Comparison of ENCODE assay signal across 8 cellular contexts in the genomic region with DNA sequence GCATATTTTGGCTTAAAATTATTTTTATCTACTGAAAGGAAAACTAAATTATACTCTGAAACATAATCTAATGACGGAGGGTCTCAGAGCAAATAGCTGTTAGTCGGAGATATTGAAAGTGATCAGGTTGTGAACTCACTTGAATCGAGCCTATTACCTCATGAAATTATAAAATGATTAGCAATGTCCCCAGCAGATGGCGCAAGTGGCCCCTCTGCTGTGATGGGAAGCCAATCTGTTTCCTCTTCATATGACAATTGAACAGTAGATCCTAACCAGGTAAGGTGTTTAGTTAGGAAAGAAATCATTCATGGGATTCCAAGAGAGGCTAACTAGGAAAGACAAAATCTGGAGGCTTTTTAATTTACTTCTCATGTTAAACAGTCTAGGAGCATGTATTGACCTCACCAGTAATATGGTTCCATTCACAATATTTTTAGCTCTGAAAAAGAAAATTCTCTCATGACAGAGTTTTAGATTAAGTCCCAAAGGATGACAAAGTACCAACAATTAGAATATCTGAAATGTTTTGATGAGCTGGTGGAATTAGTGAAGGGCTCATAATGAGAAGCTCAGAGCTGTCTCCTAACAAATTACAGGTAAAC. TPM values are rescaled to one million over a fixed set of nuclear protein-coding genes. Genes with fewer than 3 reads are reported as not detected.
DNase-seq lines count a peak whose midpoint lies in the region; ATAC-seq, FAIRE-seq and TF ChIP-seq lines count a peak whose summit lies in the region.

No MANE protein-coding gene starts in this region.

- no peak overlapping the region for H3K27ac Mint-ChIP-seq in WTC11

- no peaks in the 10 kb centered on the region for H3K4me1 ChIP-seq in breast epithelium

- H3K9me3 ChIP-seq in breast epithelium, result no peaks in the 10 kb centered on the region

- no peaks in the 10 kb centered on the region for H3K9me3 Mint-ChIP-seq in WTC11

- no peaks in the 10 kb centered on the region for H3K27me3 ChIP-seq in breast epithelium

- peak; percentile 46 for DNase-seq in H54 (ENCODE audit: insufficient read length, low spot score)
- peak; percentile 83 for DNase-seq in NCI-H2227 (lab: John Stamatoyannopoulos, UW; ENCODE audit: unreplicated experiment)
- DNase-seq in WTC11 (ENCODE audit: low spot score), result peak; percentile 78
- DNase-seq in breast epithelium (ENCODE audit: low spot score in 2 of 2), result peak; percentile 73
- peak; percentile 75 for DNase-seq in islet precursor cell
- DNase-seq in stimulated activated CD4-positive, alpha-beta T cell treated with anti-CD3 and anti-CD28 coated beads, Interleukin-1b, Interleukin-23, amount 100 ng/mL, for 24 hours (ENCODE audit: low read depth in 4 of 4, low spot score in 1 of 4), result peak; percentile 51 to 63 (median 60)

- no peak for TF ChIP-seq POLR2A in H54 (IDR thresholded peaks at IDR 0.05; ENCODE audit: low read depth, low read length)
- TF ChIP-seq POLR2A in breast epithelium (IDR thresholded peaks at IDR 0.05), result no peak

- FAIRE-seq in H54 (lab: Jason Lieb, UNC), result peak; percentile 91

- H3K27me3 Mint-ChIP-seq in WTC11 (ENCODE audit: low read depth), result no peaks in the 10 kb centered on the region

- no peak overlapping the region for H3K4me3 Mint-ChIP-seq in WTC11

- intact Hi-C loops in breast epithelium (cut with DNase I; ENCODE audit: low total_unique reads), result no loop called here

- no peak overlapping the region for H3K4me3 ChIP-seq in breast epithelium

- CTCF ChIA-PET in WTC11 (lab: Charles Lee), result interaction anchor here (0.5 to 6.2 kb wide), 31 partner anchors 9 to 1061 kb away, joined by 3 to 195 read pairs (median 4); a partner anchor contains a TSS

- no peaks in the 10 kb centered on the region for H3K36me3 ChIP-seq in breast epithelium

- POLR2A ChIA-PET in WTC11 (lab: Charles Lee), result interaction anchor here (0.5 to 1.8 kb wide), 3 partner anchors 14 to 57 kb away, joined by 6 to 15 read pairs (median 7); no protein-coding TSS in a partner anchor

- no peak overlapping the region for H3K27ac ChIP-seq in C4-2B
- H3K27ac ChIP-seq in breast epithelium, result no peak overlapping the region

- TF ChIP-seq CTCF in C4-2B (conservative IDR thresholded peaks at IDR 0.05) (peak; percentile 94), WTC11 (IDR thresholded peaks at IDR 0.05) (peak; percentile 81), breast epithelium (IDR thresholded peaks at IDR 0.05) (peak; percentile 32 to 87 (median 80))

- no peaks in the 10 kb centered on the region for H3K36me3 Mint-ChIP-seq in WTC11

- H3K4me1 Mint-ChIP-seq in WTC11, result peaks cover 6% of the 10 kb centered on the region

- ATAC-seq in WTC11, result peak; percentile 71
- no peak for ATAC-seq in GM19467 (IDR thresholded peaks at IDR 0.05; ENCODE audit: unreplicated experiment)

TF ChIP-seq in WTC11, 78 proteins besides CTCF, POLR2A, EP300 and RAD21:
- TF ChIP-seq SMAD3 (CRISPR knock-in tag; IDR thresholded peaks at IDR 0.05; ENCODE audit: borderline replicate concordance), result no peak
- TF ChIP-seq, protein P1, sequence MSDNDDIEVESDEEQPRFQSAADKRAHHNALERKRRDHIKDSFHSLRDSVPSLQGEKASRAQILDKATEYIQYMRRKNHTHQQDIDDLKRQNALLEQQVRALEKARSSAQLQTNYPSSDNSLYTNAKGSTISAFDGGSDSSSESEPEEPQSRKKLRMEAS (CRISPR knock-in tag; IDR thresholded peaks at IDR 0.05), result no peak
- TF ChIP-seq KAT7 (CRISPR knock-in tag; IDR thresholded peaks at IDR 0.05; ENCODE audit: borderline replicate concordance), result no peak
- TF ChIP-seq RORB (CRISPR knock-in tag; IDR thresholded peaks at IDR 0.05), result no peak
- no peak for TF ChIP-seq ATF1 (CRISPR knock-in tag; IDR thresholded peaks at IDR 0.05)
- TF ChIP-seq, protein P2, sequence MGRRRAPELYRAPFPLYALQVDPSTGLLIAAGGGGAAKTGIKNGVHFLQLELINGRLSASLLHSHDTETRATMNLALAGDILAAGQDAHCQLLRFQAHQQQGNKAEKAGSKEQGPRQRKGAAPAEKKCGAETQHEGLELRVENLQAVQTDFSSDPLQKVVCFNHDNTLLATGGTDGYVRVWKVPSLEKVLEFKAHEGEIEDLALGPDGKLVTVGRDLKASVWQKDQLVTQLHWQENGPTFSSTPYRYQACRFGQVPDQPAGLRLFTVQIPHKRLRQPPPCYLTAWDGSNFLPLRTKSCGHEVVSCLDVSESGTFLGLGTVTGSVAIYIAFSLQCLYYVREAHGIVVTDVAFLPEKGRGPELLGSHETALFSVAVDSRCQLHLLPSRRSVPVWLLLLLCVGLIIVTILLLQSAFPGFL (CRISPR knock-in tag; IDR thresholded peaks at IDR 0.05; ENCODE audit: borderline replicate concordance), result no peak
- TF ChIP-seq SMAD4 (CRISPR knock-in tag; IDR thresholded peaks at IDR 0.05), result no peak
- TF ChIP-seq, protein P3, sequence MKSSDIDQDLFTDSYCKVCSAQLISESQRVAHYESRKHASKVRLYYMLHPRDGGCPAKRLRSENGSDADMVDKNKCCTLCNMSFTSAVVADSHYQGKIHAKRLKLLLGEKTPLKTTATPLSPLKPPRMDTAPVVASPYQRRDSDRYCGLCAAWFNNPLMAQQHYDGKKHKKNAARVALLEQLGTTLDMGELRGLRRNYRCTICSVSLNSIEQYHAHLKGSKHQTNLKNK (CRISPR knock-in tag; IDR thresholded peaks at IDR 0.05), result no peak
- TF ChIP-seq, protein P4, sequence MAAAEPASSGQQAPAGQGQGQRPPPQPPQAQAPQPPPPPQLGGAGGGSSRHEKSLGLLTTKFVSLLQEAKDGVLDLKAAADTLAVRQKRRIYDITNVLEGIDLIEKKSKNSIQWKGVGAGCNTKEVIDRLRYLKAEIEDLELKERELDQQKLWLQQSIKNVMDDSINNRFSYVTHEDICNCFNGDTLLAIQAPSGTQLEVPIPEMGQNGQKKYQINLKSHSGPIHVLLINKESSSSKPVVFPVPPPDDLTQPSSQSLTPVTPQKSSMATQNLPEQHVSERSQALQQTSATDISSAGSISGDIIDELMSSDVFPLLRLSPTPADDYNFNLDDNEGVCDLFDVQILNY (CRISPR knock-in tag; IDR thresholded peaks at IDR 0.05), result no peak
- no peak for TF ChIP-seq JAZF1 (CRISPR knock-in tag; IDR thresholded peaks at IDR 0.05)
- TF ChIP-seq, protein P5, sequence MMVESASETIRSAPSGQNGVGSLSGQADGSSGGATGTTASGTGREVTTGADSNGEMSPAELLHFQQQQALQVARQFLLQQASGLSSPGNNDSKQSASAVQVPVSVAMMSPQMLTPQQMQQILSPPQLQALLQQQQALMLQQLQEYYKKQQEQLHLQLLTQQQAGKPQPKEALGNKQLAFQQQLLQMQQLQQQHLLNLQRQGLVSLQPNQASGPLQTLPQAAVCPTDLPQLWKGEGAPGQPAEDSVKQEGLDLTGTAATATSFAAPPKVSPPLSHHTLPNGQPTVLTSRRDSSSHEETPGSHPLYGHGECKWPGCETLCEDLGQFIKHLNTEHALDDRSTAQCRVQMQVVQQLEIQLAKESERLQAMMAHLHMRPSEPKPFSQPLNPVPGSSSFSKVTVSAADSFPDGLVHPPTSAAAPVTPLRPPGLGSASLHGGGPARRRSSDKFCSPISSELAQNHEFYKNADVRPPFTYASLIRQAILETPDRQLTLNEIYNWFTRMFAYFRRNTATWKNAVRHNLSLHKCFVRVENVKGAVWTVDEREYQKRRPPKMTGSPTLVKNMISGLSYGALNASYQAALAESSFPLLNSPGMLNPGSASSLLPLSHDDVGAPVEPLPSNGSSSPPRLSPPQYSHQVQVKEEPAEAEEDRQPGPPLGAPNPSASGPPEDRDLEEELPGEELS (CRISPR knock-in tag; IDR thresholded peaks at IDR 0.05), result no peak
- TF ChIP-seq, protein P6, sequence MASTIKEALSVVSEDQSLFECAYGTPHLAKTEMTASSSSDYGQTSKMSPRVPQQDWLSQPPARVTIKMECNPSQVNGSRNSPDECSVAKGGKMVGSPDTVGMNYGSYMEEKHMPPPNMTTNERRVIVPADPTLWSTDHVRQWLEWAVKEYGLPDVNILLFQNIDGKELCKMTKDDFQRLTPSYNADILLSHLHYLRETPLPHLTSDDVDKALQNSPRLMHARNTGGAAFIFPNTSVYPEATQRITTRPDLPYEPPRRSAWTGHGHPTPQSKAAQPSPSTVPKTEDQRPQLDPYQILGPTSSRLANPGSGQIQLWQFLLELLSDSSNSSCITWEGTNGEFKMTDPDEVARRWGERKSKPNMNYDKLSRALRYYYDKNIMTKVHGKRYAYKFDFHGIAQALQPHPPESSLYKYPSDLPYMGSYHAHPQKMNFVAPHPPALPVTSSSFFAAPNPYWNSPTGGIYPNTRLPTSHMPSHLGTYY (CRISPR knock-in tag; IDR thresholded peaks at IDR 0.05), result no peak
- TF ChIP-seq NR3C1 (CRISPR knock-in tag; conservative IDR thresholded peaks at IDR 0.05; ENCODE audit: low read depth), result no peak
- TF ChIP-seq TEAD1 (CRISPR knock-in tag; IDR thresholded peaks at IDR 0.05), result no peak

RNA-seq across cellular contexts. Expression of a gene that starts 29.9 kb away (rescaled TPM):
- total RNA-seq in WTC11 (2021) (26.4 to 30.6 TPM (median 29.1 TPM) in 3 replicates), breast epithelium (10 to 100 TPM; 15.4 to 46.0 (median 31.5) TPM)

RNA-seq across cellular contexts. Expression of a gene that starts 43.3 kb away (rescaled TPM):
- 98.8 to 113 TPM (median 108 TPM) in 3 replicates for total RNA-seq in WTC11 (2021)
- 10 to 100 TPM; 25.2 to 26.5 (median 26.2) TPM for total RNA-seq in breast epithelium
